9 cellular contexts compared by ENCODE assay signal in genomic region chr5:170254056-170254455, GRCh38. TPM values are rescaled to one million over a fixed set of nuclear protein-coding genes. Genes with fewer than 3 reads are reported as not detected.
A peak's percentile ranks its signal among the peaks of the same experiment; 100 is the strongest.
DNase-seq lines count a peak whose midpoint lies in the region; ATAC-seq and TF ChIP-seq lines count a peak whose summit lies in the region.
"Had no signal": no experiment of that assay in that cellular context is flagged by ENCODE, and none has a peak within 500 bp of the region (broad histone marks: within the 10 kb centered on the region; RNA-seq: fewer than 3 reads in every experiment).

No MANE protein-coding gene starts in this region.

- peak; percentile 98 for ATAC-seq in GM21786 (IDR thresholded peaks at IDR 0.05; ENCODE audit: unreplicated experiment)
- peak; percentile 97 for ATAC-seq in activated naive CD8-positive, alpha-beta T cell treated with anti-CD3 and anti-CD28 coated beads, Interleukin-2, amount 50 U/mL, for 24 hours

- H3K27ac ChIP-seq in coronary artery, result no peak overlapping the region
- H3K27ac ChIP-seq: parathyroid adenoma had no signal

- peaks cover 89% of the 10 kb centered on the region for H3K36me3 Mint-ChIP-seq in activated naive CD8-positive, alpha-beta T cell treated with anti-CD3 and anti-CD28 coated beads, Interleukin-2, amount 50 U/mL, for 24 hours (ENCODE audit: low read depth)
- H3K36me3 Mint-ChIP-seq in HFFc6 (ENCODE audit: low read depth), result no peaks in the 10 kb centered on the region

- no peaks in the 10 kb centered on the region for H3K27me3 Mint-ChIP-seq in activated naive CD8-positive, alpha-beta T cell treated with anti-CD3 and anti-CD28 coated beads, Interleukin-2, amount 50 U/mL, for 24 hours
- H3K27me3 Mint-ChIP-seq in HFFc6 (ENCODE audit: insufficient read depth), result peaks cover 11% of the 10 kb centered on the region

- H3K4me3 Mint-ChIP-seq in activated naive CD8-positive, alpha-beta T cell treated with anti-CD3 and anti-CD28 coated beads, Interleukin-2, amount 50 U/mL, for 24 hours, result peak overlapping the region; percentile 12
- H3K4me3 Mint-ChIP-seq in HFFc6, result no peak overlapping the region

- peak overlapping the region; percentile 67 for H3K27ac Mint-ChIP-seq in activated naive CD8-positive, alpha-beta T cell treated with anti-CD3 and anti-CD28 coated beads, Interleukin-2, amount 50 U/mL, for 24 hours
- H3K27ac Mint-ChIP-seq in HFFc6, result no peak overlapping the region

- DNase-seq in Daoy (ENCODE audit: low read depth) (peak; percentile 33), NCI-H526 treated with DMSO at 0.1 percent for 48 hours (lab: John Stamatoyannopoulos, UW) (peak; percentile 98), NCI-H446 treated with DMSO at 0.1 percent for 48 hours (lab: John Stamatoyannopoulos, UW) (no peak), coronary artery (ENCODE audit: low spot score) (no peak), HFFc6 (no peak)
- peak; percentile 59 for DNase-seq in activated naive CD8-positive, alpha-beta T cell treated with anti-CD3 and anti-CD28 coated beads, Interleukin-2, amount 50 U/mL, for 24 hours
- peak; percentile 65 for DNase-seq in stimulated activated CD8-positive, alpha-beta memory T cell treated with anti-CD3 and anti-CD28 coated beads, Interleukin-4, amount 100 ng/mL, for 48 hours

- H3K4me1 Mint-ChIP-seq in activated naive CD8-positive, alpha-beta T cell treated with anti-CD3 and anti-CD28 coated beads, Interleukin-2, amount 50 U/mL, for 24 hours, result peaks cover 65% of the 10 kb centered on the region
- no peaks in the 10 kb centered on the region for H3K4me1 Mint-ChIP-seq in HFFc6 (ENCODE audit: low read depth)

- no peak for TF ChIP-seq CTCF in coronary artery (IDR thresholded peaks at IDR 0.05)
- TF ChIP-seq CTCF in HFFc6 (IDR thresholded peaks at IDR 0.05), result no peak

- H3K9me3 Mint-ChIP-seq in activated naive CD8-positive, alpha-beta T cell treated with anti-CD3 and anti-CD28 coated beads, Interleukin-2, amount 50 U/mL, for 24 hours, result no peaks in the 10 kb centered on the region
- no peaks in the 10 kb centered on the region for H3K9me3 Mint-ChIP-seq in HFFc6

- H3K4me3 ChIP-seq in coronary artery, result no peak overlapping the region

RNA-seq across cellular contexts. Expression of gene C5orf58, which starts 21.3 kb away (rescaled TPM):
- not detected in 2 replicates for total RNA-seq in Daoy (2014; rRNA removed; shearing (Covaris generic))
- not detected for total RNA-seq in HFFc6 (2021; fragmentation: NEBNext Ultra II Directional; extraction: Animal tissue kit (Norgen Biotek cat#: 25700))

RNA-seq across cellular contexts. Expression of gene LCP2, which starts 43.5 kb away (rescaled TPM):
- not detected in 2 replicates for total RNA-seq in Daoy (2014; rRNA removed; shearing (Covaris generic))
- total RNA-seq in HFFc6 (2021; fragmentation: NEBNext Ultra II Directional; extraction: Animal tissue kit (Norgen Biotek cat#: 25700)), result not detected

Comparison
In these comparisons a context has a peak if more than half of its experiments do, and no peak if none do; other contexts are left out.
1. DNase-seq: peak in Daoy (single experiment), NCI-H526 treated with DMSO at 0.1 percent for 48 hours (single experiment), activated naive CD8-positive, alpha-beta T cell treated with anti-CD3 and anti-CD28 coated beads, Interleukin-2, amount 50 U/mL, for 24 hours (single experiment) and stimulated activated CD8-positive, alpha-beta memory T cell treated with anti-CD3 and anti-CD28 coated beads, Interleukin-4, amount 100 ng/mL, for 48 hours (single experiment); none in NCI-H446 treated with DMSO at 0.1 percent for 48 hours (single experiment), coronary artery (single experiment) and HFFc6 (single experiment).